In genomic region chr11:18632841-18633240, GRCh38 we compare ENCODE assay signal across 8 cellular contexts. TPM values are rescaled to one million over a fixed set of nuclear protein-coding genes. Genes with fewer than 3 reads are reported as not detected.
DNase-seq lines count a peak whose midpoint lies in the region; ATAC-seq and TF ChIP-seq lines count a peak whose summit lies in the region.

No MANE protein-coding gene starts in this region.

- H2AFZ ChIP-seq in Loucy (ENCODE audit: low read length), result no peak overlapping the region

- POLR2A ChIA-PET in CD4-positive, alpha-beta memory T cell (lab: Charles Lee; ENCODE audit: partially characterized antibody), result interaction anchor here (1.5 to 5.3 kb wide), 8 partner anchors 9 to 238 kb away, joined by 7 to 46 read pairs (median 20); partner anchors contain the start of genes LDHA, TSG101 and UEVLD

- no peaks in the 10 kb centered on the region for H3K27me3 Mint-ChIP-seq in CD4-positive, alpha-beta memory T cell
- peaks cover 8% of the 10 kb centered on the region for H3K27me3 Mint-ChIP-seq in nephron (ENCODE audit: low read depth)

- H3K27ac ChIP-seq in CD4-positive, alpha-beta memory T cell (ENCODE audit: low read depth, low read length), result peak overlapping the region; percentile 93
- no peak overlapping the region for H3K27ac ChIP-seq in coronary artery

- no peak for DNase-seq in CD4-positive, alpha-beta memory T cell
- DNase-seq in coronary artery (ENCODE audit: low spot score) (no peak), NCI-H187 (lab: John Stamatoyannopoulos, UW) (no peak), NCI-H1694 treated with DMSO at 0.1 percent for 48 hours (lab: John Stamatoyannopoulos, UW) (no peak), left lobe of liver (ENCODE audit: low spot score) (no peak), glomerular visceral epithelial cell (ENCODE audit: extremely low spot score) (no peak)

- peaks cover 56% of the 10 kb centered on the region for H3K79me2 ChIP-seq in Loucy (ENCODE audit: insufficient read depth, low read length)

- H3K9me2 ChIP-seq in Loucy (replicated peaks; ENCODE audit: low read depth, low read length), result no peaks in the 10 kb centered on the region

- no peak for ATAC-seq in left lobe of liver

- H3K4me2 ChIP-seq in Loucy (ENCODE audit: low read depth, low read length, poor library complexity, severe bottlenecking), result peak overlapping the region; percentile 98

- H3F3A ChIP-seq in Loucy (ENCODE audit: low read depth), result no peaks in the 10 kb centered on the region

- H3K4me1 Mint-ChIP-seq in CD4-positive, alpha-beta memory T cell, result peaks cover 31 to 62% (median 43%) of the 10 kb centered on the region in 4 donors
- H3K4me1 Mint-ChIP-seq in nephron, result peaks cover 17% of the 10 kb centered on the region

- H3K36me3 Mint-ChIP-seq in CD4-positive, alpha-beta memory T cell, result peaks cover 4 to 22% of the 10 kb centered on the region in 2 donors
- H3K36me3 Mint-ChIP-seq in nephron (ENCODE audit: low read depth), result peaks cover 4% of the 10 kb centered on the region

- no peaks in the 10 kb centered on the region for H3K9me3 ChIP-seq in CD4-positive, alpha-beta memory T cell (ENCODE audit: control insufficient read depth in 1 of 2, low read length in 2 of 2)
- H3K9me3 ChIP-seq in Loucy (ENCODE audit: insufficient read depth, low read depth, low read length), result no peaks in the 10 kb centered on the region

- H4K20me1 ChIP-seq in Loucy (ENCODE audit: insufficient read depth, low read length, poor library complexity, severe bottlenecking), result peaks cover 25% of the 10 kb centered on the region

- no peaks in the 10 kb centered on the region for H3K27me3 ChIP-seq in CD4-positive, alpha-beta memory T cell (ENCODE audit: insufficient read depth, low read length)
- H3K27me3 ChIP-seq in Loucy (ENCODE audit: insufficient read depth, low read length, poor library complexity, severe bottlenecking), result no peaks in the 10 kb centered on the region

- H3K4me1 ChIP-seq in CD4-positive, alpha-beta memory T cell (ENCODE audit: insufficient read depth, low read length), result peaks cover 32% of the 10 kb centered on the region
- H3K4me1 ChIP-seq in Loucy (ENCODE audit: insufficient read depth, low read length, poor library complexity, severe bottlenecking), result peaks cover 23% of the 10 kb centered on the region

- TF ChIP-seq CTCF in Loucy (conservative IDR thresholded peaks at IDR 0.05; ENCODE audit: low read length) (no peak), coronary artery (IDR thresholded peaks at IDR 0.05) (no peak), nephron (IDR thresholded peaks at IDR 0.05; ENCODE audit: unreplicated experiment in 3 of 3) (no peak)

- H3K36me3 ChIP-seq in CD4-positive, alpha-beta memory T cell (ENCODE audit: insufficient read depth, low read length), result no peaks in the 10 kb centered on the region
- no peaks in the 10 kb centered on the region for H3K36me3 ChIP-seq in Loucy (ENCODE audit: insufficient read depth, low read length)

- H3K27ac Mint-ChIP-seq in CD4-positive, alpha-beta memory T cell, result peak overlapping the region in 6 of 7 donors; percentile 79 to 99 (median 99)
- no peak overlapping the region for H3K27ac Mint-ChIP-seq in nephron

- intact Hi-C loops in CD4-positive, alpha-beta memory T cell (cut with micrococcal nuclease), result loop anchor here (5.0 kb wide), 1 partner anchor 91 kb away; no protein-coding TSS in a partner anchor

- no peaks in the 10 kb centered on the region for H3K9me3 Mint-ChIP-seq in CD4-positive, alpha-beta memory T cell
- no peaks in the 10 kb centered on the region for H3K9me3 Mint-ChIP-seq in nephron

- H3K9ac ChIP-seq in Loucy (ENCODE audit: low read depth, low read length, poor library complexity, severe bottlenecking), result peak overlapping the region; percentile 89

- peak overlapping the region; percentile 92 to 99 (median 98) for H3K4me3 Mint-ChIP-seq in CD4-positive, alpha-beta memory T cell
- peak overlapping the region; percentile 90 to 91 (median 90) for H3K4me3 Mint-ChIP-seq in nephron

- no peak overlapping the region for H3K4me3 ChIP-seq in CD4-positive, alpha-beta memory T cell (ENCODE audit: low read length in 2 of 2)
- peak overlapping the region; percentile 89 for H3K4me3 ChIP-seq in Loucy (ENCODE audit: low read length, poor library complexity, severe bottlenecking)
- H3K4me3 ChIP-seq in coronary artery, result peak overlapping the region; percentile 88

- CTCF ChIA-PET in CD4-positive, alpha-beta memory T cell (lab: Charles Lee; ENCODE audit: partially characterized antibody), result interaction anchor here (0.8 to 5.1 kb wide), 13 partner anchors 13 to 527 kb away, joined by 3 to 32 read pairs (median 5); partner anchors contain the start of genes SAAL1 and TSG101

RNA-seq across cellular contexts. Expression of gene SPTY2D1, which starts 1.3 kb away (rescaled TPM):
- total RNA-seq in CD4-positive, alpha-beta memory T cell, result 10 to 100 TPM; 23.0 to 25.2 TPM
- 10 to 100 TPM in 1 of 2 donors, 1 to 10 TPM in 1; 5.1 to 12.6 TPM for polyA plus RNA-seq in CD4-positive, alpha-beta memory T cell
- total RNA-seq in left lobe of liver, result 6.8 TPM

RNA-seq across cellular contexts. Expression of gene MISFA, which starts 33.3 kb away (rescaled TPM):
- total RNA-seq in CD4-positive, alpha-beta memory T cell, result under 1 TPM in 1 of 2 experiments, not detected in 1; 0.69 TPM
- under 1 TPM in 1 of 2 donors, not detected in 1; 0.47 TPM for polyA plus RNA-seq in CD4-positive, alpha-beta memory T cell
- total RNA-seq in left lobe of liver, result 1.2 TPM

RNA-seq across cellular contexts. Expression of gene UEVLD, which starts 44.3 kb away (rescaled TPM):
- 10 to 100 TPM; 10.6 to 10.7 TPM for total RNA-seq in CD4-positive, alpha-beta memory T cell
- polyA plus RNA-seq in CD4-positive, alpha-beta memory T cell, result 10 to 100 TPM in 1 of 2 donors, 1 to 10 TPM in 1; 9.1 to 10.2 TPM
- total RNA-seq in left lobe of liver, result 8.2 TPM

Comparison
In these comparisons a context has a peak if more than half of its experiments do, and no peak if none do; other contexts are left out.
1. H3K4me3 ChIP-seq: peak in Loucy (single experiment) and coronary artery (single experiment); none in CD4-positive, alpha-beta memory T cell (0 of 2).
2. H3K27ac Mint-ChIP-seq: peak in CD4-positive, alpha-beta memory T cell (6 of 7); none in nephron (0 of 3).